Comparison of ENCODE assay signal across 1 cellular context in the genomic region with DNA sequence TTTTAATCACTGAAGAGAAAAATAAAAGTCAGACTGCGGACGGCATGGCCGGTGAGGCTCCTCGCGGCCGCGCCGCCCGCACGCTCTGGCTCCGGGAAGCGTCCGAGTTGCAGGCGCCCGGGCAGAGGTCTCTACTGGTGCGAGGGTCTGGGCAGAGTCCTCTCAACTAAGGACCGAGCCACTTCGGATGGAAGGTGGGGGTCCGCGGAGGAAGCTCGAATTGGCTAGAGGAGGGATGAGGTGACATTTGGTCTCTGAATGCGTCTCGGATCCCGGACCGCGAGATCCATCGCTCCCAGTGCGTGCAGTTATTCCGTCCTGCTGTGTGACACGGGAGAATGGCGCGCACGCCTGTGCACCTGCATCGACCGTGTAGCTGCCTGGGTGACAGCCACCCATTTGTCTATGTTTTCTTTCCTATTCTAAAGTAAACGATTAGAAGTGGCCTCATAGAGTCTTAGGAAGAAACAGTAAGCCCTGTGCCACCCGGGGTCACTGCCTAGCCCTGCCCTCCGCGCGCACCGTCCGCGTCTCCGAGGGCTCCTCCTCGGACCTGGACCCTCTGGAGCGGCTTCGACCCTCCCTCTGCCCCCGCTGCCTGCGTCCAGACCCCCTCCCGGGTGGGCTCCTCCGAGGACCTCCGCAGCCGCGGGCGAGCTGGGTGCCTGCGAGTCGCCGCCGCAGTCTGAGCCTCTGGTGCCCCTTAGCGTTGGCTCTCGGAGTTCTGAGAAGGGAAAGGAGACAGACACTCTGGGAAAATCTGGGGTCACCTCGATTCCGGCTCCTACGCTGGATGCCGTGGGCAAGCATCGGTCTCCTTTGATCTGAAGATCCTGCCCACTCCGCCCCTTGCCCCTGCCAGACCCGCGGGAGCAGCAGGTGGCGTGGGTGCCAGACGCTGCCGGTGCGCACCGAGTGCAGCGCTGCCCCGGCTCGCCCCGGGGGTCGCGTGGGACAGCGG.
TF ChIP-seq lines count a peak whose summit lies in the region.

No MANE protein-coding gene starts in this region.

TF ChIP-seq in K562, 482 proteins besides CTCF, POLR2A, EP300 and RAD21 (continued from another document):
- no peak for TF ChIP-seq RB1 (IDR thresholded peaks at IDR 0.05; ENCODE audit: low read depth)
- TF ChIP-seq, protein P1, sequence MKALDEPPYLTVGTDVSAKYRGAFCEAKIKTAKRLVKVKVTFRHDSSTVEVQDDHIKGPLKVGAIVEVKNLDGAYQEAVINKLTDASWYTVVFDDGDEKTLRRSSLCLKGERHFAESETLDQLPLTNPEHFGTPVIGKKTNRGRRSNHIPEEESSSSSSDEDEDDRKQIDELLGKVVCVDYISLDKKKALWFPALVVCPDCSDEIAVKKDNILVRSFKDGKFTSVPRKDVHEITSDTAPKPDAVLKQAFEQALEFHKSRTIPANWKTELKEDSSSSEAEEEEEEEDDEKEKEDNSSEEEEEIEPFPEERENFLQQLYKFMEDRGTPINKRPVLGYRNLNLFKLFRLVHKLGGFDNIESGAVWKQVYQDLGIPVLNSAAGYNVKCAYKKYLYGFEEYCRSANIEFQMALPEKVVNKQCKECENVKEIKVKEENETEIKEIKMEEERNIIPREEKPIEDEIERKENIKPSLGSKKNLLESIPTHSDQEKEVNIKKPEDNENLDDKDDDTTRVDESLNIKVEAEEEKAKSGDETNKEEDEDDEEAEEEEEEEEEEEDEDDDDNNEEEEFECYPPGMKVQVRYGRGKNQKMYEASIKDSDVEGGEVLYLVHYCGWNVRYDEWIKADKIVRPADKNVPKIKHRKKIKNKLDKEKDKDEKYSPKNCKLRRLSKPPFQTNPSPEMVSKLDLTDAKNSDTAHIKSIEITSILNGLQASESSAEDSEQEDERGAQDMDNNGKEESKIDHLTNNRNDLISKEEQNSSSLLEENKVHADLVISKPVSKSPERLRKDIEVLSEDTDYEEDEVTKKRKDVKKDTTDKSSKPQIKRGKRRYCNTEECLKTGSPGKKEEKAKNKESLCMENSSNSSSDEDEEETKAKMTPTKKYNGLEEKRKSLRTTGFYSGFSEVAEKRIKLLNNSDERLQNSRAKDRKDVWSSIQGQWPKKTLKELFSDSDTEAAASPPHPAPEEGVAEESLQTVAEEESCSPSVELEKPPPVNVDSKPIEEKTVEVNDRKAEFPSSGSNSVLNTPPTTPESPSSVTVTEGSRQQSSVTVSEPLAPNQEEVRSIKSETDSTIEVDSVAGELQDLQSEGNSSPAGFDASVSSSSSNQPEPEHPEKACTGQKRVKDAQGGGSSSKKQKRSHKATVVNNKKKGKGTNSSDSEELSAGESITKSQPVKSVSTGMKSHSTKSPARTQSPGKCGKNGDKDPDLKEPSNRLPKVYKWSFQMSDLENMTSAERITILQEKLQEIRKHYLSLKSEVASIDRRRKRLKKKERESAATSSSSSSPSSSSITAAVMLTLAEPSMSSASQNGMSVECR (CRISPR knock-in tag; IDR thresholded peaks at IDR 0.05), result no peak
- TF ChIP-seq, protein P2, sequence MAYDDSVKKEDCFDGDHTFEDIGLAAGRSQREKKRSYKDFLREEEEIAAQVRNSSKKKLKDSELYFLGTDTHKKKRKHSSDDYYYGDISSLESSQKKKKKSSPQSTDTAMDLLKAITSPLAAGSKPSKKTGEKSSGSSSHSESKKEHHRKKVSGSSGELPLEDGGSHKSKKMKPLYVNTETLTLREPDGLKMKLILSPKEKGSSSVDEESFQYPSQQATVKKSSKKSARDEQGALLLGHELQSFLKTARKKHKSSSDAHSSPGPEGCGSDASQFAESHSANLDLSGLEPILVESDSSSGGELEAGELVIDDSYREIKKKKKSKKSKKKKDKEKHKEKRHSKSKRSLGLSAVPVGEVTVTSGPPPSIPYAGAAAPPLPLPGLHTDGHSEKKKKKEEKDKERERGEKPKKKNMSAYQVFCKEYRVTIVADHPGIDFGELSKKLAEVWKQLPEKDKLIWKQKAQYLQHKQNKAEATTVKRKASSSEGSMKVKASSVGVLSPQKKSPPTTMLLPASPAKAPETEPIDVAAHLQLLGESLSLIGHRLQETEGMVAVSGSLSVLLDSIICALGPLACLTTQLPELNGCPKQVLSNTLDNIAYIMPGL (CRISPR knock-in tag; IDR thresholded peaks at IDR 0.05), result peak; percentile 82
- TF ChIP-seq ZNF175 (CRISPR knock-in tag; IDR thresholded peaks at IDR 0.05; ENCODE audit: low read depth), result no peak
- TF ChIP-seq ZNF444 (CRISPR knock-in tag; IDR thresholded peaks at IDR 0.05), result no peak
- TF ChIP-seq, protein P3, sequence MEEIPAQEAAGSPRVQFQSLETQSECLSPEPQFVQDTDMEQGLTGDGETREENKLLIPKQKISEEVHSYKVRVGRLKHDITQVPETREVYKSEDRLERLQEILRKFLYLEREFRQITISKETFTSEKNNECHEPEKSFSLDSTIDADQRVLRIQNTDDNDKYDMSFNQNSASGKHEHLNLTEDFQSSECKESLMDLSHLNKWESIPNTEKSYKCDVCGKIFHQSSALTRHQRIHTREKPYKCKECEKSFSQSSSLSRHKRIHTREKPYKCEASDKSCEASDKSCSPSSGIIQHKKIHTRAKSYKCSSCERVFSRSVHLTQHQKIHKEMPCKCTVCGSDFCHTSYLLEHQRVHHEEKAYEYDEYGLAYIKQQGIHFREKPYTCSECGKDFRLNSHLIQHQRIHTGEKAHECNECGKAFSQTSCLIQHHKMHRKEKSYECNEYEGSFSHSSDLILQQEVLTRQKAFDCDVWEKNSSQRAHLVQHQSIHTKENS (CRISPR knock-in tag; IDR thresholded peaks at IDR 0.05), result no peak
- TF ChIP-seq, protein P4, sequence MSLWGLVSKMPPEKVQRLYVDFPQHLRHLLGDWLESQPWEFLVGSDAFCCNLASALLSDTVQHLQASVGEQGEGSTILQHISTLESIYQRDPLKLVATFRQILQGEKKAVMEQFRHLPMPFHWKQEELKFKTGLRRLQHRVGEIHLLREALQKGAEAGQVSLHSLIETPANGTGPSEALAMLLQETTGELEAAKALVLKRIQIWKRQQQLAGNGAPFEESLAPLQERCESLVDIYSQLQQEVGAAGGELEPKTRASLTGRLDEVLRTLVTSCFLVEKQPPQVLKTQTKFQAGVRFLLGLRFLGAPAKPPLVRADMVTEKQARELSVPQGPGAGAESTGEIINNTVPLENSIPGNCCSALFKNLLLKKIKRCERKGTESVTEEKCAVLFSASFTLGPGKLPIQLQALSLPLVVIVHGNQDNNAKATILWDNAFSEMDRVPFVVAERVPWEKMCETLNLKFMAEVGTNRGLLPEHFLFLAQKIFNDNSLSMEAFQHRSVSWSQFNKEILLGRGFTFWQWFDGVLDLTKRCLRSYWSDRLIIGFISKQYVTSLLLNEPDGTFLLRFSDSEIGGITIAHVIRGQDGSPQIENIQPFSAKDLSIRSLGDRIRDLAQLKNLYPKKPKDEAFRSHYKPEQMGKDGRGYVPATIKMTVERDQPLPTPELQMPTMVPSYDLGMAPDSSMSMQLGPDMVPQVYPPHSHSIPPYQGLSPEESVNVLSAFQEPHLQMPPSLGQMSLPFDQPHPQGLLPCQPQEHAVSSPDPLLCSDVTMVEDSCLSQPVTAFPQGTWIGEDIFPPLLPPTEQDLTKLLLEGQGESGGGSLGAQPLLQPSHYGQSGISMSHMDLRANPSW (CRISPR knock-in tag; IDR thresholded peaks at IDR 0.05), result peak; percentile 83
- TF ChIP-seq, protein P5, sequence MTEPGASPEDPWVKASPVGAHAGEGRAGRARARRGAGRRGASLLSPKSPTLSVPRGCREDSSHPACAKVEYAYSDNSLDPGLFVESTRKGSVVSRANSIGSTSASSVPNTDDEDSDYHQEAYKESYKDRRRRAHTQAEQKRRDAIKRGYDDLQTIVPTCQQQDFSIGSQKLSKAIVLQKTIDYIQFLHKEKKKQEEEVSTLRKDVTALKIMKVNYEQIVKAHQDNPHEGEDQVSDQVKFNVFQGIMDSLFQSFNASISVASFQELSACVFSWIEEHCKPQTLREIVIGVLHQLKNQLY (CRISPR knock-in tag; conservative IDR thresholded peaks at IDR 0.05), result peak in 1 of 2 experiments; percentile 46; a peak in 1 of 4 replicates
- TF ChIP-seq, protein P6, sequence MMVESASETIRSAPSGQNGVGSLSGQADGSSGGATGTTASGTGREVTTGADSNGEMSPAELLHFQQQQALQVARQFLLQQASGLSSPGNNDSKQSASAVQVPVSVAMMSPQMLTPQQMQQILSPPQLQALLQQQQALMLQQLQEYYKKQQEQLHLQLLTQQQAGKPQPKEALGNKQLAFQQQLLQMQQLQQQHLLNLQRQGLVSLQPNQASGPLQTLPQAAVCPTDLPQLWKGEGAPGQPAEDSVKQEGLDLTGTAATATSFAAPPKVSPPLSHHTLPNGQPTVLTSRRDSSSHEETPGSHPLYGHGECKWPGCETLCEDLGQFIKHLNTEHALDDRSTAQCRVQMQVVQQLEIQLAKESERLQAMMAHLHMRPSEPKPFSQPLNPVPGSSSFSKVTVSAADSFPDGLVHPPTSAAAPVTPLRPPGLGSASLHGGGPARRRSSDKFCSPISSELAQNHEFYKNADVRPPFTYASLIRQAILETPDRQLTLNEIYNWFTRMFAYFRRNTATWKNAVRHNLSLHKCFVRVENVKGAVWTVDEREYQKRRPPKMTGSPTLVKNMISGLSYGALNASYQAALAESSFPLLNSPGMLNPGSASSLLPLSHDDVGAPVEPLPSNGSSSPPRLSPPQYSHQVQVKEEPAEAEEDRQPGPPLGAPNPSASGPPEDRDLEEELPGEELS (CRISPR knock-in tag; IDR thresholded peaks at IDR 0.05; ENCODE audit: borderline replicate concordance), result no peak
- TF ChIP-seq, protein P7, sequence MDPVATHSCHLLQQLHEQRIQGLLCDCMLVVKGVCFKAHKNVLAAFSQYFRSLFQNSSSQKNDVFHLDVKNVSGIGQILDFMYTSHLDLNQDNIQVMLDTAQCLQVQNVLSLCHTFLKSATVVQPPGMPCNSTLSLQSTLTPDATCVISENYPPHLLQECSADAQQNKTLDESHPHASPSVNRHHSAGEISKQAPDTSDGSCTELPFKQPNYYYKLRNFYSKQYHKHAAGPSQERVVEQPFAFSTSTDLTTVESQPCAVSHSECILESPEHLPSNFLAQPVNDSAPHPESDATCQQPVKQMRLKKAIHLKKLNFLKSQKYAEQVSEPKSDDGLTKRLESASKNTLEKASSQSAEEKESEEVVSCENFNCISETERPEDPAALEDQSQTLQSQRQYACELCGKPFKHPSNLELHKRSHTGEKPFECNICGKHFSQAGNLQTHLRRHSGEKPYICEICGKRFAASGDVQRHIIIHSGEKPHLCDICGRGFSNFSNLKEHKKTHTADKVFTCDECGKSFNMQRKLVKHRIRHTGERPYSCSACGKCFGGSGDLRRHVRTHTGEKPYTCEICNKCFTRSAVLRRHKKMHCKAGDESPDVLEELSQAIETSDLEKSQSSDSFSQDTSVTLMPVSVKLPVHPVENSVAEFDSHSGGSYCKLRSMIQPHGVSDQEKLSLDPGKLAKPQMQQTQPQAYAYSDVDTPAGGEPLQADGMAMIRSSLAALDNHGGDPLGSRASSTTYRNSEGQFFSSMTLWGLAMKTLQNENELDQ (CRISPR knock-in tag; IDR thresholded peaks at IDR 0.05; ENCODE audit: borderline replicate concordance), result no peak
- TF ChIP-seq, protein P8, sequence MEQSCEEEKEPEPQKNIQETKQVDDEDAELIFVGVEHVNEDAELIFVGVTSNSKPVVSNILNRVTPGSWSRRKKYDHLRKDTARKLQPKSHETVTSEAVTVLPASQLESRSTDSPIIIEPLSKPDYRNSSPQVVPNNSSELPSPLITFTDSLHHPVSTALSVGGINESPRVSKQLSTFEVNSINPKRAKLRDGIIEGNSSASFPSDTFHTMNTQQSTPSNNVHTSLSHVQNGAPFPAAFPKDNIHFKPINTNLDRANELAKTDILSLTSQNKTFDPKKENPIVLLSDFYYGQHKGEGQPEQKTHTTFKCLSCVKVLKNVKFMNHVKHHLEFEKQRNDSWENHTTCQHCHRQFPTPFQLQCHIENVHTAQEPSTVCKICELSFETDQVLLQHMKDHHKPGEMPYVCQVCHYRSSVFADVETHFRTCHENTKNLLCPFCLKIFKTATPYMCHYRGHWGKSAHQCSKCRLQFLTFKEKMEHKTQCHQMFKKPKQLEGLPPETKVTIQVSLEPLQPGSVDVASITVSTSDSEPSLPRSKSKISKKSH (CRISPR knock-in tag; IDR thresholded peaks at IDR 0.05), result no peak
